Comparison of ENCODE assay signal across 8 cellular contexts in the genomic region with DNA sequence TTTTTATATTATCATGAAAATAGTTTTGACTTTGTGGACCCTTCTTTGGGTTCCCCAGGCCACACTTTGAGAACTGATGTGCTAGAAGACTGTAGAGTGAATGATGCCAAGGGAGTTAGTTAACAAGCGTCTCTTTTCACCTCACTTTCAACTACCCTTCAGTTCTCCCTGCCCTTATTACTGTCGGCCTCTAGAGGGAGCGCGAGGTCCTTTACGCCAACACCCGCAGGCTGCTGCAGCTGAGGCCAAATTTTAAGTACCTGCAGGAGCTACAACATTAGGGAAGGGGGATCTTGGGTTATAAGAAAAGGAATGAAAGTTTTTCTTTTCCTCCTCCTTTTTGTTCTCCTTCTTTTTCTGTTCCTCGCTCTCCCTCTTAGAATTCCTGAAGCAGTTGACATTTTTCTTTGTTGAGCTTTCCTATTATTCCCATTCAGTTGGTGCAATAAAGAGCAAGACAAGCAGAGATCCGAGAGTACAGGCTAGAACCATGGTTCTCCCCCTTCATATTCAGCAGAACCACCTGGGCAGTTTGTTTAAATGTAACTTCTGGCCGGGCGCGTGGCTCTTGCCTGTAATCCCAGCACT.
DNase-seq lines count a peak whose midpoint lies in the region; ATAC-seq and TF ChIP-seq lines count a peak whose summit lies in the region.

No MANE protein-coding gene starts in this region.

- peak; percentile 80 to 89 (median 86) for TF ChIP-seq CTCF in body of pancreas (IDR thresholded peaks at IDR 0.05)

- ATAC-seq in HG02759 (IDR thresholded peaks at IDR 0.05; ENCODE audit: unreplicated experiment), result peak; percentile 88
- peak; percentile 91 for ATAC-seq in body of pancreas

- intact Hi-C loops in body of pancreas (cut with DNase I), result loop anchor here (5.0 kb wide), 2 partner anchors 311 to 541 kb away; no protein-coding TSS in a partner anchor

- H3K9me3 ChIP-seq in body of pancreas, result no peaks in the 10 kb centered on the region

- no peaks in the 10 kb centered on the region for H3K27me3 ChIP-seq in body of pancreas

- WGBS in body of pancreas, 2 donors, result 21 to 27% methylated on average over 11 of the region's 11 CpGs

- no peak overlapping the region for H3K4me3 ChIP-seq in body of pancreas

- peak; percentile 16 to 27 for DNase-seq in NCI-H524 (lab: John Stamatoyannopoulos, UW)
- no peak for DNase-seq in NCI-H524 treated with DMSO at 0.1 percent for 48 hours (lab: John Stamatoyannopoulos, UW)
- DNase-seq in NCI-H146 treated with DMSO at 0.1 percent for 48 hours (lab: John Stamatoyannopoulos, UW; ENCODE audit: unreplicated experiment), result peak; percentile 19
- peak; percentile 42 for DNase-seq in UCSD-AML1 (lab: John Stamatoyannopoulos, UW; ENCODE audit: unreplicated experiment)
- peak; percentile 77 to 82 (median 82) for DNase-seq in body of pancreas
- peak; percentile 82 for DNase-seq in iPS-NIHi11 (ENCODE audit: low spot score)
- peak; percentile 20 to 62 (median 44) for DNase-seq in stimulated activated CD4-positive, alpha-beta T cell treated with anti-CD3 and anti-CD28 coated beads, Interleukin-12 subunit alpha, Interleukin-12 subunit beta, amount 100 ng/mL, for 48 hours (ENCODE audit: low read depth in 2 of 3, low spot score in 1 of 3)

- no peaks in the 10 kb centered on the region for H3K36me3 ChIP-seq in body of pancreas (replicated peaks in 1 of 2; ENCODE audit: insufficient read depth in 1 of 2, low read depth in 2 of 2)

- no peak overlapping the region for H3K27ac ChIP-seq in body of pancreas

- no peak for TF ChIP-seq POLR2A in body of pancreas (IDR thresholded peaks at IDR 0.05)

- H3K4me1 ChIP-seq in body of pancreas, result no peaks in the 10 kb centered on the region
